ENCODE assay signal across 17 cellular contexts in the genomic region with DNA sequence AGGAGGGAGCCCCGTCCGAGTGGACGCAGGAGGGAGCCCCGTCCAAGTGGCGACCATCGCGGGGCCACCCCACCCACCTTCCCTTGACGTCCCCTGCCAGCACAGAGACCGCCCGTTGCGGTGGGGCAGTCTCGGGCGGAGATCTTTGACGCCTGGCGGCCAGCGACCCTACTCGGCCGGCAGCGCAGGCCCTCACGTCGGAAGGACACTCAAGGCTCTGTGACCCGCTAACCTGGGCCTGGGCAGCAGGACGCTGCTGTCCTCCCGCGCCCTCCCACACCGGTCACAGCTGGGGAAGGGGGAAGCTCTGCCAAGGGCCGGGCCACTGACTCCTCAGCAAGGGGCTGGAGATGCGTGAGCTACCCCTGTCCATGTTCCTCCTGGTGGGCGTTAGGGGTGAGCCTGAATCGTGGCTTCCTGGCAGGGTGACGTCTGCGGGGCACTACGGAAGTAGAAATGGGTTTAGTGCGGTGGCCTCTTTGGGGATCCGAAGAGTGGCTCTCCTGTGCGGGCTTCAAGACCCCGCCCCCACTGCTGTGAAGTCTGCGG. TPM values are rescaled to one million over a fixed set of nuclear protein-coding genes. Genes with fewer than 3 reads are reported as not detected.
DNase-seq lines count a peak whose midpoint lies in the region; ATAC-seq and TF ChIP-seq lines count a peak whose summit lies in the region.
"Had no signal": no experiment of that assay in that cellular context is flagged by ENCODE, and none has a peak within 500 bp of the region (broad histone marks: within the 10 kb centered on the region; RNA-seq: fewer than 3 reads in every experiment).

No MANE protein-coding gene starts in this region.

- peaks cover 8% of the 10 kb centered on the region for H3K4me1 ChIP-seq in H9 (ENCODE audit: insufficient read depth, low read length)

- H2BK15ac ChIP-seq in H9 (ENCODE audit: low read depth, low read length) = no peak overlapping the region

- H2AFZ ChIP-seq in neural cell (ENCODE audit: low read depth, low read length) (no peak overlapping the region), H9 (ENCODE audit: low read length) (no peak overlapping the region)

- TF ChIP-seq EP300 in neural cell (conservative IDR thresholded peaks at IDR 0.05; ENCODE audit: poor library complexity, severe bottlenecking) = no peak

- H3K4me1 Mint-ChIP-seq in central memory CD8-positive, alpha-beta T cell = peaks cover 7% of the 10 kb centered on the region
- peaks cover 32 to 61% of the 10 kb centered on the region in 2 experiments for H3K4me1 Mint-ChIP-seq in H9

- H3K27ac Mint-ChIP-seq in central memory CD8-positive, alpha-beta T cell (ENCODE audit: low read depth) = no peak overlapping the region
- no peak overlapping the region for H3K27ac Mint-ChIP-seq in H9
- H3K27ac Mint-ChIP-seq: activated CD8-positive, alpha-beta T cell treated with anti-CD3 and anti-CD28 coated beads for 36 hours; CD14-positive monocyte; immature natural killer cell; stimulated activated memory B cell treated with anti-CD40 and anti-IgM and Interleukin-4, amounts not matched to agents 10 μg/mL and 1 μg/mL and 100 μg/mL, for 72 hours had no signal

- no peak for TF ChIP-seq RAD21 in neural cell (conservative IDR thresholded peaks at IDR 0.05)

- peaks cover 26% of the 10 kb centered on the region for H3K79me2 ChIP-seq in neural cell (replicated peaks; ENCODE audit: insufficient read depth, low read length)
- H3K79me2 ChIP-seq in H9 (ENCODE audit: insufficient read depth, low read length) = no peaks in the 10 kb centered on the region

- peaks cover 45% of the 10 kb centered on the region for H3K27me3 Mint-ChIP-seq in central memory CD8-positive, alpha-beta T cell
- peaks cover 97% of the 10 kb centered on the region for H3K27me3 Mint-ChIP-seq in H9 (ENCODE audit: low read depth)

- no CpG with 5 or more reads among the region's 38 CpGs for WGBS in H9 (ENCODE audit: extremely low coverage, insufficient read length, low lambda C conversion rate)

- H3K36me3 ChIP-seq in H7 (replicated peaks; ENCODE audit: control insufficient read depth, insufficient read depth, low read length) = no peaks in the 10 kb centered on the region
- H3K36me3 ChIP-seq in neural cell (ENCODE audit: insufficient read depth, low read length) = no peaks in the 10 kb centered on the region

- peaks cover 9% of the 10 kb centered on the region for H3F3A ChIP-seq in neural cell (ENCODE audit: insufficient read depth, low read length, poor library complexity, severe bottlenecking)

- H2BK120ac ChIP-seq in H9 (ENCODE audit: low read depth, low read length, poor library complexity, severe bottlenecking) = no peak overlapping the region

- no peak overlapping the region for H3K4ac ChIP-seq in H9 (ENCODE audit: low read depth, low read length)

- no peaks in the 10 kb centered on the region for H3K79me1 ChIP-seq in H9 (ENCODE audit: insufficient read depth, low read depth, low read length, poor library complexity, severe bottlenecking)

- H2BK20ac ChIP-seq in H9 (ENCODE audit: low read depth, low read length, poor library complexity, severe bottlenecking) = no peak overlapping the region

- no peak overlapping the region for H4K8ac ChIP-seq in H9 (replicated peaks; ENCODE audit: insufficient read length, low read depth, low read length)

- H3T11ph ChIP-seq in H9 (ENCODE audit: low read length) = no peak overlapping the region

- no peaks in the 10 kb centered on the region for H3K9me3 ChIP-seq in neural cell (ENCODE audit: low read length)
- no peaks in the 10 kb centered on the region for H3K9me3 ChIP-seq in H9 (ENCODE audit: control insufficient read depth, low read depth, low read length)
- H3K9me3 ChIP-seq: tibial nerve had no signal

- H3K9me2 ChIP-seq in neural cell (ENCODE audit: insufficient read depth, low read length) = no peaks in the 10 kb centered on the region

- peak; percentile 59 for DNase-seq in activated CD8-positive, alpha-beta memory T cell treated with anti-CD3 and anti-CD28 coated beads for 24 hours
- no peak for DNase-seq in activated CD8-positive, alpha-beta memory T cell treated with anti-CD3 and anti-CD28 coated beads, Interleukin-2, amount 50 U/mL, for 48 hours
- DNase-seq in H7 (peak; percentile 66), NCI-H1105 treated with DMSO at 0.1 percent for 48 hours (lab: John Stamatoyannopoulos, UW) (no peak), UCSD-AML1 (lab: John Stamatoyannopoulos, UW; ENCODE audit: unreplicated experiment) (no peak), H9 (no peak)
- DNase-seq in central memory CD8-positive, alpha-beta T cell (ENCODE audit: low spot score in 2 of 2) = no peak
- DNase-seq: activated CD8-positive, alpha-beta T cell treated with anti-CD3 and anti-CD28 coated beads for 36 hours; effector memory CD4-positive, alpha-beta T cell; immature natural killer cell; MM.1S; NCI-H1694 had no signal

- no peak overlapping the region for H3K4me3 Mint-ChIP-seq in central memory CD8-positive, alpha-beta T cell
- peak overlapping the region in 1 of 2 experiments; percentile 55; a peak in 2 of 5 replicates for H3K4me3 Mint-ChIP-seq in H9
- H3K4me3 Mint-ChIP-seq: activated CD8-positive, alpha-beta T cell treated with anti-CD3 and anti-CD28 coated beads for 36 hours; stimulated activated memory B cell treated with anti-CD40 and anti-IgM and Interleukin-4, amounts not matched to agents 10 μg/mL and 1 μg/mL and 100 μg/mL, for 72 hours had no signal

- H3K9me3 Mint-ChIP-seq in central memory CD8-positive, alpha-beta T cell = no peaks in the 10 kb centered on the region
- peaks cover 0 to 3% of the 10 kb centered on the region in 2 experiments; a peak in 1 of 5 replicates for H3K9me3 Mint-ChIP-seq in H9
- H3K9me3 Mint-ChIP-seq: activated CD8-positive, alpha-beta T cell treated with anti-CD3 and anti-CD28 coated beads for 36 hours; stimulated activated memory B cell treated with anti-CD40 and anti-IgM and Interleukin-4, amounts not matched to agents 10 μg/mL and 1 μg/mL and 100 μg/mL, for 72 hours had no signal

- peak overlapping the region; percentile 44 for H3K4me2 ChIP-seq in neural cell (ENCODE audit: low read length)
- no peak overlapping the region for H3K4me2 ChIP-seq in H9 (ENCODE audit: insufficient read depth, insufficient read length, low read length)

- no peak overlapping the region for H4K5ac ChIP-seq in H9 (ENCODE audit: insufficient read length, low read depth, low read length)

- H4K20me1 ChIP-seq in neural cell (ENCODE audit: insufficient read depth) = peaks cover 26% of the 10 kb centered on the region
- H4K20me1 ChIP-seq in H9 (ENCODE audit: control insufficient read depth, insufficient read depth, insufficient read length) = peaks cover 5% of the 10 kb centered on the region

- H3K27ac ChIP-seq in neural cell (ENCODE audit: low read length) (no peak overlapping the region), H9 (ENCODE audit: insufficient read length, low read depth, low read length) (no peak overlapping the region)
- H3K27ac ChIP-seq: tibial nerve had no signal

- H2AK5ac ChIP-seq in H9 (ENCODE audit: insufficient read length, low read length) = no peak overlapping the region

- no peak for TF ChIP-seq CTCF in neural cell (IDR thresholded peaks at IDR 0.05; ENCODE audit: poor library complexity, severe bottlenecking)
- no peak for TF ChIP-seq CTCF in H9 (conservative IDR thresholded peaks at IDR 0.05)

- no peak overlapping the region for H3K56ac ChIP-seq in H9 (ENCODE audit: insufficient read length, low read depth, low read length)

- H3K4me3 ChIP-seq in H7 (ENCODE audit: insufficient read depth, low read depth, low read length) (no peak overlapping the region), neural cell (ENCODE audit: low read length) (peak overlapping the region; percentile 63)
- H3K4me3 ChIP-seq: lung had no signal

- no peak overlapping the region for H3K14ac ChIP-seq in H9 (ENCODE audit: insufficient read depth, low read length)

- peak overlapping the region; percentile 58 for H3K9ac ChIP-seq in neural cell (ENCODE audit: low read length)
- H3K9ac ChIP-seq in H9 (ENCODE audit: extremely low read depth, insufficient read length, low read length) = no peak overlapping the region

- H2BK5ac ChIP-seq in H9 (ENCODE audit: insufficient read length, low read length) = no peak overlapping the region

- ATAC-seq in central memory CD8-positive, alpha-beta T cell (replicated peaks; ENCODE audit: extremely low read depth, poor library complexity, severe bottlenecking) = peak; percentile 14
- ATAC-seq: activated CD8-positive, alpha-beta T cell treated with anti-CD3 and anti-CD28 coated beads for 36 hours; stimulated activated memory B cell treated with anti-CD40 and anti-IgM and Interleukin-4, amounts not matched to agents 10 μg/mL and 1 μg/mL and 100 μg/mL, for 72 hours had no signal

- H3K23me2 ChIP-seq in H9 (ENCODE audit: insufficient read length, low read depth, low read length, poor library complexity, severe bottlenecking) = peaks cover 6% of the 10 kb centered on the region

- no peak overlapping the region for H3K23ac ChIP-seq in H9 (ENCODE audit: insufficient read length, low read depth, low read length)

- no peak overlapping the region for H4K91ac ChIP-seq in H9 (ENCODE audit: insufficient read length, low read depth, low read length)

- H3K27me3 ChIP-seq in H7 (ENCODE audit: control insufficient read depth, insufficient read depth, low read length) = peaks cover 83% of the 10 kb centered on the region
- peaks cover 56% of the 10 kb centered on the region for H3K27me3 ChIP-seq in neural cell (ENCODE audit: insufficient read depth, low read depth, low read length)
- peaks cover 67% of the 10 kb centered on the region for H3K27me3 ChIP-seq in H9 (ENCODE audit: insufficient read depth, low read length)

- H2BK12ac ChIP-seq in H9 (ENCODE audit: insufficient read length, low read depth, low read length) = no peak overlapping the region

- H3K18ac ChIP-seq in H9 (ENCODE audit: insufficient read length, low read depth, low read length) = no peak overlapping the region

- peaks cover 6% of the 10 kb centered on the region for H3K36me3 Mint-ChIP-seq in central memory CD8-positive, alpha-beta T cell (ENCODE audit: insufficient read depth)
- H3K36me3 Mint-ChIP-seq in H9 (ENCODE audit: insufficient read depth in 1 of 3, low read depth in 3 of 3) = peaks cover 0 to 5% (median 0%) of the 10 kb centered on the region in 3 experiments; a peak in 3 of 7 replicates
- H3K36me3 Mint-ChIP-seq: stimulated activated memory B cell treated with anti-CD40 and anti-IgM and Interleukin-4, amounts not matched to agents 10 μg/mL and 1 μg/mL and 100 μg/mL, for 72 hours had no signal

TF ChIP-seq in neural cell, 6 proteins besides CTCF, POLR2A, EP300 and RAD21 (continues in another document):
- no peak for TF ChIP-seq POLR2AphosphoS5 (IDR thresholded peaks at IDR 0.05)
- no peak for TF ChIP-seq MXI1 (conservative IDR thresholded peaks at IDR 0.05; ENCODE audit: poor library complexity, severe bottlenecking)

RNA-seq across cellular contexts. Expression of gene CBX8, which starts 6.0 kb away (rescaled TPM):
- 1.4 and 1.9 TPM in 2 replicates for total RNA-seq in H7 (2014; rRNA removed; shearing (Covaris generic))
- polyA plus RNA-seq in neural cell = 15.4 and 27.6 TPM in 2 replicates
- 26.4 and 33.8 TPM in 2 replicates for polyA minus RNA-seq in neural cell
- total RNA-seq in H9 (2021) = 1.2 and 2.9 TPM in 2 replicates

RNA-seq across cellular contexts. Expression of gene CBX2, which starts 12.9 kb away (rescaled TPM):
- 89.1 and 97.4 TPM in 2 replicates for total RNA-seq in H7 (2014; rRNA removed; shearing (Covaris generic))
- 15.9 and 16.9 TPM in 2 replicates for polyA plus RNA-seq in neural cell
- 27.1 and 28.5 TPM in 2 replicates for polyA minus RNA-seq in neural cell
- total RNA-seq in H9 (2021) = 77.4 and 79.4 TPM in 2 replicates

RNA-seq across cellular contexts. Expression of gene CBX4, which starts 48.4 kb away (rescaled TPM):
- 6.4 and 6.6 TPM in 2 replicates for total RNA-seq in H7 (2014; rRNA removed; shearing (Covaris generic))
- polyA plus RNA-seq in neural cell = 31.9 and 34.6 TPM in 2 replicates
- polyA minus RNA-seq in neural cell = 43.3 and 45.8 TPM in 2 replicates
- 5.1 and 6.2 TPM in 2 replicates for total RNA-seq in H9 (2021)

Comparison
In these comparisons a context has a peak if more than half of its experiments do, and no peak if none do; other contexts are left out.
1. DNase-seq: peak in activated CD8-positive, alpha-beta memory T cell treated with anti-CD3 and anti-CD28 coated beads for 24 hours (single experiment) and H7 (single experiment); none in activated CD8-positive, alpha-beta memory T cell treated with anti-CD3 and anti-CD28 coated beads, Interleukin-2, amount 50 U/mL, for 48 hours (single experiment), central memory CD8-positive, alpha-beta T cell (0 of 2), NCI-H1105 treated with DMSO at 0.1 percent for 48 hours (single experiment), UCSD-AML1 (single experiment) and H9 (single experiment).